17 cellular contexts compared by ENCODE assay signal in the genomic region with DNA sequence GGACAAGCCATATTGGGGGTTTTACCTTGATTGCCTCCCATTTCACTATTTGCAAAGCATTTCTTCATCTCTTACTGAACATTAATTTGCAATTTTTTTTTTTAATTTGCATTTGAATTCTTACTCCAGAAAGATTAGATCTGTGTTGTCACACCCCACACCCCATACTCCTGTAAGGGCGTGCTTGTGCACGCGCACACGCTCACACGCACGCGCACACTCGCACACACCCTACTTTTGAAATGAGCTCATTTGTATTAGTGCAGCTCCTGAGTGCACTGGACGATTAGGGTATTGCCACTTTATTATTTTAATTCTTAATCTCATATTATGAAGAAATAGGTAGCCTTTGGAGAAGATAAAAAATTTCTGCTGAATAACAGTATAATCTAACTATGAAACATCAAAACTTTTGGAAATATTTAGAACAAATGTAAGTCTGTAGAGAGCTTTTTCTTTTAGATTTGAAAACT. TPM values are rescaled to one million over a fixed set of nuclear protein-coding genes. Genes with fewer than 3 reads are reported as not detected.
"Had no signal": no experiment of that assay in that cellular context is flagged by ENCODE, and none has a peak within 500 bp of the region (broad histone marks: within the 10 kb centered on the region; RNA-seq: fewer than 3 reads in every experiment).

No MANE protein-coding gene starts in this region.

RNA-seq across cellular contexts. Expression of a gene that starts 11.2 kb away (rescaled TPM):
- total RNA-seq: activated CD4-positive, alpha-beta memory T cell treated with anti-CD3 and anti-CD28 coated beads, Interleukin-2, amount 10 ng/mL, durations not matched to agents 7 days and 5 days; activated CD4-positive, alpha-beta T cell treated with anti-CD3 and anti-CD28 coated beads, Interleukin-2, amount 10 ng/mL, durations not matched to agents 24 days and 14 days; activated CD8-positive, alpha-beta memory T cell treated with anti-CD3 and anti-CD28 coated beads, Interleukin-2, amount 10 ng/mL, durations not matched to agents 7 days and 5 days; activated T-helper 1 cell treated with anti-CD3 and anti-CD28 coated beads, Interleukin-12 subunit alpha, Interleukin-12 subunit beta, Interleukin-2, Interleukin-4 antibody, amounts not matched to agents 30 ng/mL and 10 ng/mL and 1 ng/mL, durations not matched to agents 14 hours and 24 hours and 36 hours; astrocyte; dermis microvascular lymphatic vessel endothelial cell; fibroblast of villous mesenchyme; glomerular endothelial cell; kidney; left lobe of liver; lower lobe of right lung; mesothelial cell of epicardium; right lobe of liver; stomach; T-helper 2 cell treated with Interferon-gamma antibody and Interleukin-4, amounts not matched to agents 100 ng/mL and 5 ng/mL, for 36 hours; vagina had no signal
- polyA plus RNA-seq: small intestine, stomach had no signal
